Comparison of ENCODE assay signal across 8 cellular contexts in genomic region chr9:126860757-126861466, GRCh38. TPM values are rescaled to one million over a fixed set of nuclear protein-coding genes. Genes with fewer than 3 reads are reported as not detected.
DNase-seq lines count a peak whose midpoint lies in the region; ATAC-seq and TF ChIP-seq lines count a peak whose summit lies in the region.

No MANE protein-coding gene starts in this region.

- ATAC-seq in GM19351 (IDR thresholded peaks at IDR 0.05; ENCODE audit: unreplicated experiment) (peak; percentile 27), HG03354 (IDR thresholded peaks at IDR 0.05; ENCODE audit: poor library complexity, severe bottlenecking, unreplicated experiment) (peak; percentile 37)

- peak; percentile 83 for DNase-seq in AG20443 (ENCODE audit: low spot score)
- peak; percentile 50 for DNase-seq in myocyte (ENCODE audit: low read depth)
- no peak for DNase-seq in NCI-H1694 (lab: John Stamatoyannopoulos, UW)
- no peak for DNase-seq in GM19240 (ENCODE audit: insufficient read length, low spot score)

- no peaks in the 10 kb centered on the region for H3K36me3 ChIP-seq in endocrine pancreas (ENCODE audit: control insufficient read depth, insufficient read depth, low read length)

- peak overlapping the region; percentile 70 for H3K4me3 ChIP-seq in endocrine pancreas (ENCODE audit: control insufficient read depth, insufficient read depth, low read length)

- H3K27me3 ChIP-seq in endocrine pancreas (ENCODE audit: control insufficient read depth, insufficient read depth, low read length), result no peaks in the 10 kb centered on the region

- peak overlapping the region; percentile 83 for H3K9ac ChIP-seq in endocrine pancreas (ENCODE audit: control insufficient read depth, insufficient read depth, low read length)

- TF ChIP-seq CTCF in VCaP (conservative IDR thresholded peaks at IDR 0.05), result no peak

- H3K4me1 ChIP-seq in endocrine pancreas (ENCODE audit: control insufficient read depth, insufficient read depth, low read length), result peaks cover 3% of the 10 kb centered on the region

- H3K9me3 ChIP-seq in endocrine pancreas (ENCODE audit: control insufficient read depth, low read length), result no peaks in the 10 kb centered on the region

- peak overlapping the region; percentile 95 for H3K27ac ChIP-seq in VCaP

RNA-seq across cellular contexts. Expression of gene ZBTB34, which starts 0.5 kb away (rescaled TPM):
- 5.9 and 6.1 TPM in 2 replicates for total RNA-seq in myocyte
- 3.1 TPM for polyA plus RNA-seq in myocyte (2012)

RNA-seq across cellular contexts. Expression of gene RALGPS1, which starts 53.7 kb away (rescaled TPM):
- 3.6 and 7.5 TPM in 2 replicates for total RNA-seq in myocyte
- polyA plus RNA-seq in myocyte (2012), result 4.1 TPM

RNA-seq across cellular contexts. Expression of gene ZBTB43, which starts 56.1 kb away (rescaled TPM):
- 40.8 and 42.7 TPM in 2 replicates for total RNA-seq in myocyte
- 18.8 TPM for polyA plus RNA-seq in myocyte (2012)

Comparison
In these comparisons a context has a peak if more than half of its experiments do, and no peak if none do; other contexts are left out.
1. DNase-seq: peak in AG20443 (single experiment) and myocyte (single experiment); none in NCI-H1694 (single experiment) and GM19240 (single experiment).